Comparison of ENCODE assay signal across 27 cellular contexts in genomic region chr17:2911035-2911754, GRCh38.
DNase-seq lines count a peak whose midpoint lies in the region; ATAC-seq and TF ChIP-seq lines count a peak whose summit lies in the region.
"Had no signal": no experiment of that assay in that cellular context is flagged by ENCODE, and none has a peak within 500 bp of the region (broad histone marks: within the 10 kb centered on the region; RNA-seq: fewer than 3 reads in every experiment).

No MANE protein-coding gene starts in this region.

- in situ Hi-C loops in G401 (cut with HindIII; ENCODE audit: low sequenced_read_pairs) = no loop called here

- H3K36me3 Mint-ChIP-seq in activated naive CD4-positive, alpha-beta T cell treated with anti-CD3 and anti-CD28 coated beads, Interleukin-2, amount 10 ng/mL, durations not matched to agents 7 days and 5 days = peaks cover 14% of the 10 kb centered on the region

- H3K9me3 ChIP-seq in osteoblast (ENCODE audit: low read depth, low read length) = no peaks in the 10 kb centered on the region
- H3K9me3 ChIP-seq: colonic mucosa had no signal

- no peak overlapping the region for H3K4me3 Mint-ChIP-seq in activated naive CD4-positive, alpha-beta T cell treated with anti-CD3 and anti-CD28 coated beads, Interleukin-2, amount 10 ng/mL, durations not matched to agents 7 days and 5 days
- H3K4me3 Mint-ChIP-seq: activated B cell treated with CpG ODN at 0.5 μM for 24 hours; B cell; effector memory CD8-positive, alpha-beta T cell had no signal

- ATAC-seq in Right ventricle myocardium superior (ENCODE audit: poor library complexity) = peak; percentile 42
- no peak for ATAC-seq in GM19463 (IDR thresholded peaks at IDR 0.05; ENCODE audit: unreplicated experiment)
- ATAC-seq: effector memory CD8-positive, alpha-beta T cell; foreskin keratinocyte; Panc1 had no signal

- H3K27ac Mint-ChIP-seq in activated naive CD4-positive, alpha-beta T cell treated with anti-CD3 and anti-CD28 coated beads, Interleukin-2, amount 10 ng/mL, durations not matched to agents 7 days and 5 days = no peak overlapping the region
- H3K27ac Mint-ChIP-seq: activated B cell treated with CpG ODN at 0.5 μM for 24 hours, B cell had no signal

- H3K9me3 Mint-ChIP-seq in activated naive CD4-positive, alpha-beta T cell treated with anti-CD3 and anti-CD28 coated beads, Interleukin-2, amount 10 ng/mL, durations not matched to agents 7 days and 5 days = peaks cover 4% of the 10 kb centered on the region
- H3K9me3 Mint-ChIP-seq: activated B cell treated with CpG ODN at 0.5 μM for 24 hours; effector memory CD8-positive, alpha-beta T cell; immature natural killer cell had no signal

- H3K4me1 Mint-ChIP-seq in activated naive CD4-positive, alpha-beta T cell treated with anti-CD3 and anti-CD28 coated beads, Interleukin-2, amount 10 ng/mL, durations not matched to agents 7 days and 5 days = peaks cover 5% of the 10 kb centered on the region

- no peaks in the 10 kb centered on the region for H3K27me3 Mint-ChIP-seq in activated naive CD4-positive, alpha-beta T cell treated with anti-CD3 and anti-CD28 coated beads, Interleukin-2, amount 10 ng/mL, durations not matched to agents 7 days and 5 days
- H3K27me3 Mint-ChIP-seq: activated B cell treated with CpG ODN at 0.5 μM for 24 hours; B cell; effector memory CD8-positive, alpha-beta T cell had no signal

- H3K4me2 ChIP-seq in osteoblast (ENCODE audit: insufficient read depth, low read length) = no peak overlapping the region

- H4K20me1 ChIP-seq in osteoblast (ENCODE audit: insufficient read depth, low read length) = no peaks in the 10 kb centered on the region

- H3K4me1 ChIP-seq in osteoblast (ENCODE audit: insufficient read depth, low read length) = no peaks in the 10 kb centered on the region
- H3K4me1 ChIP-seq: colonic mucosa, foreskin keratinocyte, spleen had no signal

- intact Hi-C loops in Right ventricle myocardium superior (cut with DNase I) = no loop called here

- CTCF ChIA-PET in activated naive CD4-positive, alpha-beta T cell treated with anti-CD3 and anti-CD28 coated beads, Interleukin-2, amount 10 ng/mL, durations not matched to agents 7 days and 5 days (lab: Charles Lee) = no interaction called here

- H2AFZ ChIP-seq in osteoblast (ENCODE audit: low read length) = no peak overlapping the region

- no peak for TF ChIP-seq CTCF in osteoblast (IDR thresholded peaks at IDR 0.05; ENCODE audit: extremely low read depth, low read depth, low read length)

- H3K27ac ChIP-seq in osteoblast (ENCODE audit: low read depth, low read length) = no peak overlapping the region
- H3K27ac ChIP-seq: colonic mucosa, foreskin keratinocyte, spleen had no signal

- no peaks in the 10 kb centered on the region for H3K27me3 ChIP-seq in osteoblast (ENCODE audit: insufficient read depth, low read length)
- H3K27me3 ChIP-seq: colonic mucosa, foreskin keratinocyte, spleen had no signal

- H3K4me3 ChIP-seq in osteoblast (ENCODE audit: insufficient read depth, low read length) = no peak overlapping the region
- H3K4me3 ChIP-seq: colonic mucosa, spleen had no signal

- no peaks in the 10 kb centered on the region for H3K36me3 ChIP-seq in osteoblast (ENCODE audit: insufficient read depth, low read length)
- H3K36me3 ChIP-seq: colonic mucosa had no signal

- no peaks in the 10 kb centered on the region for H3K79me2 ChIP-seq in osteoblast (ENCODE audit: insufficient read depth, low read length)

- DNase-seq in G401 (ENCODE audit: low spot score) (peak; percentile 58), NCI-H82 (lab: John Stamatoyannopoulos, UW) (peak; percentile 83), Right ventricle myocardium superior (no peak), osteoblast (ENCODE audit: insufficient read length, low spot score, missing footprints) (peak; percentile 44), hepatic stellate cell (ENCODE audit: low spot score) (no peak), SK-N-DZ (ENCODE audit: low spot score) (no peak)
- DNase-seq in activated naive CD4-positive, alpha-beta T cell treated with anti-CD3 and anti-CD28 coated beads, Interleukin-2, amount 10 ng/mL, durations not matched to agents 7 days and 5 days = no peak
- DNase-seq: activated B cell treated with CpG ODN at 0.5 μM for 24 hours; activated CD4-positive, alpha-beta T cell treated with anti-CD3 and anti-CD28 coated beads, Interleukin-2, amount 50 U/mL, for 1 hour; activated naive CD4-positive, alpha-beta T cell treated with anti-CD3 and anti-CD28 coated beads, Interleukin-2, amount 50 U/mL, for 16 hours; amniotic stem cell; colonic mucosa; COR-L47; DND-41; effector memory CD8-positive, alpha-beta T cell; foreskin keratinocyte; immature natural killer cell; NCI-H1105; NCI-H2081; NK-92 treated with Interleukin-12 subunit alpha and Interleukin-12 subunit beta, amount 100 ng/mL, for 24 hours; occipital lobe; retina; SIG-M5; spleen had no signal

Comparison
In these comparisons a context has a peak if more than half of its experiments do, and no peak if none do; other contexts are left out.
1. DNase-seq: peak in G401 (single experiment), NCI-H82 (single experiment) and osteoblast (single experiment); none in Right ventricle myocardium superior (single experiment), hepatic stellate cell (single experiment), SK-N-DZ (single experiment) and activated naive CD4-positive, alpha-beta T cell treated with anti-CD3 and anti-CD28 coated beads, Interleukin-2, amount 10 ng/mL, durations not matched to agents 7 days and 5 days (single experiment).